Comparison of ENCODE assay signal across 9 cellular contexts in genomic region chr5:154284433-154284832, GRCh38.
A peak's percentile ranks its signal among the peaks of the same experiment; 100 is the strongest.
DNase-seq lines count a peak whose midpoint lies in the region; ATAC-seq and TF ChIP-seq lines count a peak whose summit lies in the region.
"Had no signal": no experiment of that assay in that cellular context is flagged by ENCODE, and none has a peak within 500 bp of the region (broad histone marks: within the 10 kb centered on the region; RNA-seq: fewer than 3 reads in every experiment).

No MANE protein-coding gene starts in this region.

- H3K27ac Mint-ChIP-seq in activated CD4-positive, alpha-beta T cell treated with anti-CD3 and anti-CD28 coated beads for 36 hours = no peak overlapping the region
- H3K27ac Mint-ChIP-seq in stimulated activated memory B cell treated with anti-CD40 and anti-IgM and Interleukin-4, amounts not matched to agents 10 μg/mL and 1 μg/mL and 100 μg/mL, for 72 hours = peak overlapping the region; percentile 48
- H3K27ac Mint-ChIP-seq in activated CD4-positive, alpha-beta T cell treated with anti-CD3 and anti-CD28 coated beads, Interleukin-2, amount 10 ng/mL, durations not matched to agents 24 days and 14 days = no peak overlapping the region
- H3K27ac Mint-ChIP-seq in activated CD4-positive, alpha-beta memory T cell treated with anti-CD3 and anti-CD28 coated beads for 36 hours = no peak overlapping the region

- CTCF ChIA-PET in activated CD4-positive, alpha-beta T cell treated with anti-CD3 and anti-CD28 coated beads for 36 hours (lab: Charles Lee) = no interaction called here
- CTCF ChIA-PET in HEK293T (lab: Yijun Ruan, JAX) = no interaction called here
- CTCF ChIA-PET in activated CD4-positive, alpha-beta memory T cell treated with anti-CD3 and anti-CD28 coated beads for 36 hours (lab: Charles Lee) = no interaction called here

- H3K27me3 Mint-ChIP-seq in activated CD4-positive, alpha-beta T cell treated with anti-CD3 and anti-CD28 coated beads for 36 hours = no peaks in the 10 kb centered on the region
- no peaks in the 10 kb centered on the region for H3K27me3 Mint-ChIP-seq in stimulated activated memory B cell treated with anti-CD40 and anti-IgM and Interleukin-4, amounts not matched to agents 10 μg/mL and 1 μg/mL and 100 μg/mL, for 72 hours
- H3K27me3 Mint-ChIP-seq in activated CD4-positive, alpha-beta T cell treated with anti-CD3 and anti-CD28 coated beads, Interleukin-2, amount 10 ng/mL, durations not matched to agents 24 days and 14 days = no peaks in the 10 kb centered on the region
- no peaks in the 10 kb centered on the region for H3K27me3 Mint-ChIP-seq in activated CD4-positive, alpha-beta memory T cell treated with anti-CD3 and anti-CD28 coated beads for 36 hours

- peaks cover 13% of the 10 kb centered on the region for H3K4me1 Mint-ChIP-seq in activated CD4-positive, alpha-beta T cell treated with anti-CD3 and anti-CD28 coated beads for 36 hours
- H3K4me1 Mint-ChIP-seq in stimulated activated memory B cell treated with anti-CD40 and anti-IgM and Interleukin-4, amounts not matched to agents 10 μg/mL and 1 μg/mL and 100 μg/mL, for 72 hours = peaks cover 47% of the 10 kb centered on the region
- peaks cover 21% of the 10 kb centered on the region for H3K4me1 Mint-ChIP-seq in activated CD4-positive, alpha-beta T cell treated with anti-CD3 and anti-CD28 coated beads, Interleukin-2, amount 10 ng/mL, durations not matched to agents 24 days and 14 days
- no peaks in the 10 kb centered on the region for H3K4me1 Mint-ChIP-seq in activated CD4-positive, alpha-beta memory T cell treated with anti-CD3 and anti-CD28 coated beads for 36 hours (ENCODE audit: low read depth)

- no peaks in the 10 kb centered on the region for H3K9me3 Mint-ChIP-seq in activated CD4-positive, alpha-beta T cell treated with anti-CD3 and anti-CD28 coated beads for 36 hours (ENCODE audit: low read depth)
- H3K9me3 Mint-ChIP-seq in stimulated activated memory B cell treated with anti-CD40 and anti-IgM and Interleukin-4, amounts not matched to agents 10 μg/mL and 1 μg/mL and 100 μg/mL, for 72 hours = no peaks in the 10 kb centered on the region
- H3K9me3 Mint-ChIP-seq in activated CD4-positive, alpha-beta T cell treated with anti-CD3 and anti-CD28 coated beads, Interleukin-2, amount 10 ng/mL, durations not matched to agents 24 days and 14 days = peaks cover 3% of the 10 kb centered on the region
- H3K9me3 Mint-ChIP-seq in activated CD4-positive, alpha-beta memory T cell treated with anti-CD3 and anti-CD28 coated beads for 36 hours = no peaks in the 10 kb centered on the region

- DNase-seq in activated CD4-positive, alpha-beta T cell treated with anti-CD3 and anti-CD28 coated beads for 36 hours = no peak
- DNase-seq in activated CD4-positive, alpha-beta T cell treated with anti-CD3 and anti-CD28 coated beads, Interleukin-2, amount 50 U/mL, for 4 hours = no peak
- DNase-seq in MV-4-11 (lab: John Stamatoyannopoulos, UW) = peak; percentile 67
- no peak for DNase-seq in activated CD4-positive, alpha-beta T cell treated with anti-CD3 and anti-CD28 coated beads, Interleukin-2, amount 10 ng/mL, durations not matched to agents 24 days and 14 days
- no peak for DNase-seq in HEK293T (ENCODE audit: extremely low spot score)
- DNase-seq in activated CD4-positive, alpha-beta memory T cell treated with anti-CD3 and anti-CD28 coated beads for 36 hours = no peak
- DNase-seq: 8988T had no signal

- peak; percentile 36 for ATAC-seq in activated CD4-positive, alpha-beta T cell treated with anti-CD3 and anti-CD28 coated beads for 36 hours
- peak; percentile 96 for ATAC-seq in HG02884 (IDR thresholded peaks at IDR 0.05; ENCODE audit: unreplicated experiment)
- peak; percentile 97 for ATAC-seq in stimulated activated memory B cell treated with anti-CD40 and anti-IgM and Interleukin-4, amounts not matched to agents 10 μg/mL and 1 μg/mL and 100 μg/mL, for 72 hours

- no peak overlapping the region for H3K4me3 Mint-ChIP-seq in activated CD4-positive, alpha-beta T cell treated with anti-CD3 and anti-CD28 coated beads for 36 hours
- H3K4me3 Mint-ChIP-seq in stimulated activated memory B cell treated with anti-CD40 and anti-IgM and Interleukin-4, amounts not matched to agents 10 μg/mL and 1 μg/mL and 100 μg/mL, for 72 hours = no peak overlapping the region
- no peak overlapping the region for H3K4me3 Mint-ChIP-seq in activated CD4-positive, alpha-beta T cell treated with anti-CD3 and anti-CD28 coated beads, Interleukin-2, amount 10 ng/mL, durations not matched to agents 24 days and 14 days
- no peak overlapping the region for H3K4me3 Mint-ChIP-seq in activated CD4-positive, alpha-beta memory T cell treated with anti-CD3 and anti-CD28 coated beads for 36 hours

- H3K36me3 Mint-ChIP-seq in activated CD4-positive, alpha-beta T cell treated with anti-CD3 and anti-CD28 coated beads for 36 hours (ENCODE audit: low read depth) = peaks cover 6% of the 10 kb centered on the region
- H3K36me3 Mint-ChIP-seq in stimulated activated memory B cell treated with anti-CD40 and anti-IgM and Interleukin-4, amounts not matched to agents 10 μg/mL and 1 μg/mL and 100 μg/mL, for 72 hours = peaks cover 17% of the 10 kb centered on the region
- peaks cover 23% of the 10 kb centered on the region for H3K36me3 Mint-ChIP-seq in activated CD4-positive, alpha-beta T cell treated with anti-CD3 and anti-CD28 coated beads, Interleukin-2, amount 10 ng/mL, durations not matched to agents 24 days and 14 days (ENCODE audit: low read depth)
- no peaks in the 10 kb centered on the region for H3K36me3 Mint-ChIP-seq in activated CD4-positive, alpha-beta memory T cell treated with anti-CD3 and anti-CD28 coated beads for 36 hours

- POLR2A ChIA-PET in activated CD4-positive, alpha-beta T cell treated with anti-CD3 and anti-CD28 coated beads for 36 hours (lab: Charles Lee) = no interaction called here
- POLR2A ChIA-PET in HEK293T (lab: Yijun Ruan, JAX) = no interaction called here
- POLR2A ChIA-PET in activated CD4-positive, alpha-beta memory T cell treated with anti-CD3 and anti-CD28 coated beads for 36 hours (lab: Charles Lee) = no interaction called here

- intact Hi-C loops in activated CD4-positive, alpha-beta T cell treated with anti-CD3 and anti-CD28 coated beads for 36 hours (cut with DNase I, micrococcal nuclease) = no loop called here
- intact Hi-C loops in activated CD4-positive, alpha-beta T cell treated with anti-CD3 and anti-CD28 coated beads, Interleukin-2, amount 10 ng/mL, durations not matched to agents 24 days and 14 days (cut with micrococcal nuclease) = no loop called here
- intact Hi-C loops in activated CD4-positive, alpha-beta memory T cell treated with anti-CD3 and anti-CD28 coated beads for 36 hours (cut with micrococcal nuclease) = no loop called here

TF ChIP-seq in HEK293T, 16 proteins besides CTCF, POLR2A, EP300 and RAD21:
- no peak for TF ChIP-seq CTBP1 (IDR thresholded peaks at IDR 0.05; ENCODE audit: borderline replicate concordance)
- no peak for TF ChIP-seq NFRKB (IDR thresholded peaks at IDR 0.05)
- no peak for TF ChIP-seq HDGF (IDR thresholded peaks at IDR 0.05; ENCODE audit: borderline replicate concordance)
- no peak for TF ChIP-seq FOXA1 (IDR thresholded peaks at IDR 0.05)
- TF ChIP-seq BHLHE40 (IDR thresholded peaks at IDR 0.05; ENCODE audit: borderline replicate concordance) = no peak
- TF ChIP-seq ARNT (IDR thresholded peaks at IDR 0.05) = no peak
- TF ChIP-seq ELF4 (IDR thresholded peaks at IDR 0.05) = no peak
- TF ChIP-seq ZNF384 (IDR thresholded peaks at IDR 0.05) = no peak
- no peak for TF ChIP-seq LEF1 (IDR thresholded peaks at IDR 0.05; ENCODE audit: borderline replicate concordance)
- no peak for TF ChIP-seq FOXK2 (IDR thresholded peaks at IDR 0.05)

Comparison
In these comparisons a context has a peak if more than half of its experiments do, and no peak if none do; other contexts are left out.
1. ATAC-seq: peak in every context shown above with its lines; median percentile 97 in stimulated activated memory B cell treated with anti-CD40 and anti-IgM and Interleukin-4, amounts not matched to agents 10 μg/mL and 1 μg/mL and 100 μg/mL, for 72 hours; 96 in HG02884; 36 in activated CD4-positive, alpha-beta T cell treated with anti-CD3 and anti-CD28 coated beads for 36 hours.